Comparison of ENCODE assay signal across 8 cellular contexts in the genomic region with DNA sequence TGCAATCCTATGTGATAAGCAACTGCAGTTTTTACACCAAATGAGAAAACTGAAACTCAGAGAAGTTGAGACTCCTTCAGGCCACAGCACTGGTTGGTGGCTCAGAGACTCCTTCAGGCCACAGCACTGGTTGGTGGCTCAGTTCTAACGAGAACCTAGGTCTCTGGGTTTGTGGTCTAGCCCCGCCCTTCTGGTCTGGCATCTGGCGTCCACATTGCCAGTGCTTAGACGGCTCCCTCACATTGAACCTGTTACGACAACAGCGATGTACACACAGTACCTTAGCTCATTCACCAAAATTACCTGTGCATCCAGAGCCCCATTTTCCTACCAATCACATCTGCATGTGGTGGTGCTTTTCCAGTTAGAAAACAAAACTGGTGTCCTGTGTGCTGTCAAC.
DNase-seq lines count a peak whose midpoint lies in the region; ATAC-seq, FAIRE-seq and TF ChIP-seq lines count a peak whose summit lies in the region.

No MANE protein-coding gene starts in this region.

- 2% methylated on average over 6 of the region's 6 CpGs for WGBS in K562 (ENCODE audit: insufficient coverage, low coverage, missing lambda C conversion rate)
- WGBS in ovary, 3 donors: 88 to 92% (median 90%) methylated on average over 6 of the region's 6 CpGs
- WGBS in H9 (ENCODE audit: extremely low coverage, insufficient read length, low lambda C conversion rate): no CpG with 5 or more reads among the region's 6 CpGs

- H3K23ac ChIP-seq in H9 (ENCODE audit: insufficient read length, low read depth, low read length): no peak overlapping the region

- no peak overlapping the region for H3K4ac ChIP-seq in H9 (ENCODE audit: low read depth, low read length)

- H3K23me2 ChIP-seq in H9 (ENCODE audit: insufficient read length, low read depth, low read length, poor library complexity, severe bottlenecking): no peaks in the 10 kb centered on the region

- H3K27ac Mint-ChIP-seq in H9: no peak overlapping the region; a peak in 1 of 7 replicates

- in situ Hi-C loops in K562 (cut with MboI): no loop called here

- H3K9me1 ChIP-seq in K562 (ENCODE audit: control insufficient read depth, insufficient read depth, low read length): no peaks in the 10 kb centered on the region

- H3K4me3 Mint-ChIP-seq in H9: no peak overlapping the region

- peak overlapping the region; percentile 69 for H3K4me2 ChIP-seq in OCI-LY3 (ENCODE audit: low read length)
- no peak overlapping the region for H3K4me2 ChIP-seq in K562 (ENCODE audit: insufficient read depth, low read length)
- no peak overlapping the region for H3K4me2 ChIP-seq in H9 (ENCODE audit: insufficient read depth, insufficient read length, low read length)

- TF ChIP-seq EP300 in K562 (IDR thresholded peaks at IDR 0.05; ENCODE audit: low read length) (no peak), ovary (IDR thresholded peaks at IDR 0.05) (no peak)

- H4K5ac ChIP-seq in H9 (ENCODE audit: insufficient read length, low read depth, low read length): no peak overlapping the region

- no TSS peak for BruUV-seq in K562 (replicated peaks; lab: Mats Ljungman, UMichigan)

- peak; percentile 37 for FAIRE-seq in K562 (lab: Jason Lieb, UNC)

- no peak overlapping the region for H3K56ac ChIP-seq in H9 (ENCODE audit: insufficient read length, low read depth, low read length)

- H2BK20ac ChIP-seq in H9 (ENCODE audit: low read depth, low read length, poor library complexity, severe bottlenecking): no peak overlapping the region

- CTCF ChIA-PET in K562 (lab: Yijun Ruan, JAX; ENCODE audit: low intra/inter-chr PET ratio): interaction anchor here (0.6 kb wide), 1 partner anchor 602 kb away, joined by 3 read pairs; no protein-coding TSS in a partner anchor

- no peak overlapping the region for H2BK120ac ChIP-seq in H9 (ENCODE audit: low read depth, low read length, poor library complexity, severe bottlenecking)

- no peak overlapping the region for H2AK5ac ChIP-seq in H9 (ENCODE audit: insufficient read length, low read length)

- H3K36me3 ChIP-seq in OCI-LY3 (replicated peaks; ENCODE audit: low read depth, low read length) (no peaks in the 10 kb centered on the region), K562 (ENCODE audit: control insufficient read depth, insufficient read depth, low read length) (no peaks in the 10 kb centered on the region), ovary (no peaks in the 10 kb centered on the region)

- no peak overlapping the region for H4K8ac ChIP-seq in H9 (replicated peaks; ENCODE audit: insufficient read length, low read depth, low read length)

- H3K27me3 ChIP-seq in OCI-LY3 (ENCODE audit: low read depth, low read length) (peaks cover 12% of the 10 kb centered on the region; the same call in 1 of the 2 replicates), K562 (ENCODE audit: control insufficient read depth in 2 of 2, insufficient read depth in 2 of 2, low read length in 2 of 2) (peaks cover 21 to 56% of the 10 kb centered on the region in 2 experiments), ovary (no peaks in the 10 kb centered on the region), H9 (ENCODE audit: insufficient read depth, low read length) (no peaks in the 10 kb centered on the region)

- TF ChIP-seq CTCF in OCI-LY3 (IDR thresholded peaks at IDR 0.05; ENCODE audit: low read depth, low read length) (no peak), K562 (IDR thresholded peaks at IDR 0.05 in 2 of 3, conservative IDR thresholded peaks at IDR 0.05 in 1 of 3; ENCODE audit: insufficient read depth in 2 of 3, low read depth in 1 of 3, low read length in 3 of 3) (no peak), ovary (IDR thresholded peaks at IDR 0.05) (no peak), H9 (conservative IDR thresholded peaks at IDR 0.05) (no peak)

- H2AFZ ChIP-seq in OCI-LY3 (ENCODE audit: low read depth, low read length) (peak overlapping the region; percentile 49; the same call in 1 of the 2 replicates), K562 (ENCODE audit: low read depth, low read length) (peak overlapping the region; percentile 59; the same call in 1 of the 2 replicates), H9 (ENCODE audit: low read length) (no peak overlapping the region)

- DNase-seq in K562 (ENCODE audit: extremely low read depth in 1 of 4, low spot score in 3 of 4) (no peak), ovary (no peak), H9 (no peak), RKO (ENCODE audit: low spot score) (no peak)
- peak; percentile 30 to 45 for DNase-seq in stimulated activated CD8-positive, alpha-beta memory T cell treated with anti-CD3 and anti-CD28 coated beads, Interleukin-2, amount 100 ng/mL, for 48 hours (ENCODE audit: low read depth in 2 of 2)

- TF ChIP-seq POLR2A in K562 (conservative IDR thresholded peaks at IDR 0.05) (no peak), ovary (IDR thresholded peaks at IDR 0.05) (no peak)

- no peaks in the 10 kb centered on the region for H3K79me1 ChIP-seq in H9 (ENCODE audit: insufficient read depth, low read depth, low read length, poor library complexity, severe bottlenecking)

- H3K9ac ChIP-seq in OCI-LY3 (ENCODE audit: low read length): peak overlapping the region; percentile 2; the same call in 1 of the 2 replicates
- H3K9ac ChIP-seq in K562 (ENCODE audit: insufficient read depth in 1 of 2, low read depth in 2 of 2, low read length in 2 of 2): no peak overlapping the region
- no peak overlapping the region for H3K9ac ChIP-seq in H9 (ENCODE audit: extremely low read depth, insufficient read length, low read length)

- intact Hi-C loops in K562 (cut with micrococcal nuclease) (no loop called here), ovary (cut with DNase I) (no loop called here)

- H2BK15ac ChIP-seq in H9 (ENCODE audit: low read depth, low read length): no peak overlapping the region

- peak overlapping the region; percentile 28 for H3K4me3 ChIP-seq in OCI-LY3 (ENCODE audit: low read length)
- no peak overlapping the region for H3K4me3 ChIP-seq in K562
- H3K4me3 ChIP-seq in ovary: no peak overlapping the region

- peaks cover 36% of the 10 kb centered on the region for H3K4me1 ChIP-seq in OCI-LY3 (ENCODE audit: low read length)
- peaks cover under 1 to 7% of the 10 kb centered on the region in 2 experiments; a peak in 3 of 5 replicates for H3K4me1 ChIP-seq in K562 (replicated peaks in 1 of 2; ENCODE audit: control insufficient read depth in 2 of 2, insufficient read depth in 2 of 2, low read length in 2 of 2)
- peaks cover 1% of the 10 kb centered on the region for H3K4me1 ChIP-seq in ovary (ENCODE audit: insufficient read depth)
- no peaks in the 10 kb centered on the region; the same call in 1 of the 2 replicates for H3K4me1 ChIP-seq in H9 (ENCODE audit: insufficient read depth, low read length)

- H2BK12ac ChIP-seq in H9 (ENCODE audit: insufficient read length, low read depth, low read length): no peak overlapping the region

- peaks cover 0 to 5% (median 0%) of the 10 kb centered on the region in 3 experiments; a peak in 2 of 7 replicates for H3K36me3 Mint-ChIP-seq in H9 (ENCODE audit: insufficient read depth in 1 of 3, low read depth in 3 of 3)

- no peak overlapping the region for H3K18ac ChIP-seq in H9 (ENCODE audit: insufficient read length, low read depth, low read length)

- H4K20me1 ChIP-seq in OCI-LY3 (ENCODE audit: insufficient read depth, low read length) (no peaks in the 10 kb centered on the region), K562 (replicated peaks; ENCODE audit: control insufficient read depth, insufficient read depth, low read length) (no peaks in the 10 kb centered on the region), H9 (ENCODE audit: control insufficient read depth, insufficient read depth, insufficient read length) (no peaks in the 10 kb centered on the region)

- H3K79me2 ChIP-seq in OCI-LY3 (ENCODE audit: low read length) (no peaks in the 10 kb centered on the region), K562 (ENCODE audit: control insufficient read depth, insufficient read depth, low read length) (no peaks in the 10 kb centered on the region), H9 (ENCODE audit: insufficient read depth, low read length) (no peaks in the 10 kb centered on the region)

- no peak overlapping the region for H4K91ac ChIP-seq in H9 (ENCODE audit: insufficient read length, low read depth, low read length)

- H3K9me3 ChIP-seq in OCI-LY3 (ENCODE audit: insufficient read depth, low read length) (no peaks in the 10 kb centered on the region), K562 (replicated peaks; ENCODE audit: control insufficient read depth, insufficient read depth, low read depth, low read length) (no peaks in the 10 kb centered on the region), ovary (no peaks in the 10 kb centered on the region), H9 (ENCODE audit: control insufficient read depth, low read depth, low read length) (no peaks in the 10 kb centered on the region)

- H3K27me3 Mint-ChIP-seq in H9 (ENCODE audit: low read depth): no peaks in the 10 kb centered on the region

- no peak overlapping the region for H3T11ph ChIP-seq in H9 (ENCODE audit: low read length)

- POLR2A ChIA-PET in K562 (lab: Yijun Ruan, JAX): no interaction called here

- no peak for TF ChIP-seq RAD21 in K562 (CRISPR knock-in tag; conservative IDR thresholded peaks at IDR 0.05 in 1 of 2, IDR thresholded peaks at IDR 0.05 in 1 of 2)

- H2BK5ac ChIP-seq in H9 (ENCODE audit: insufficient read length, low read length): no peak overlapping the region

- H3K14ac ChIP-seq in H9 (ENCODE audit: insufficient read depth, low read length): no peak overlapping the region

- H3K27ac ChIP-seq in OCI-LY3 (ENCODE audit: low read length) (peak overlapping the region; percentile 52), K562 (ENCODE audit: extremely low read depth, low read depth, low read length) (peak overlapping the region; percentile 11; the same call in 1 of the 3 replicates), ovary (no peak overlapping the region), H9 (ENCODE audit: insufficient read length, low read depth, low read length) (no peak overlapping the region)

- H3K4me1 Mint-ChIP-seq in H9: peaks cover 26 to 28% of the 10 kb centered on the region in 2 experiments

- H3K9me3 Mint-ChIP-seq in H9: no peaks in the 10 kb centered on the region

- ATAC-seq in GM18498 (IDR thresholded peaks at IDR 0.05; ENCODE audit: unreplicated experiment): peak; percentile 42
- peak; percentile 27 for ATAC-seq in GM21737 (IDR thresholded peaks at IDR 0.05; ENCODE audit: unreplicated experiment)
- peak; percentile 37; the same call in 1 of the 3 replicates for ATAC-seq in K562

TF ChIP-seq in K562, 482 proteins besides CTCF, POLR2A, EP300 and RAD21 (continues in another document):
- TF ChIP-seq, protein P1, sequence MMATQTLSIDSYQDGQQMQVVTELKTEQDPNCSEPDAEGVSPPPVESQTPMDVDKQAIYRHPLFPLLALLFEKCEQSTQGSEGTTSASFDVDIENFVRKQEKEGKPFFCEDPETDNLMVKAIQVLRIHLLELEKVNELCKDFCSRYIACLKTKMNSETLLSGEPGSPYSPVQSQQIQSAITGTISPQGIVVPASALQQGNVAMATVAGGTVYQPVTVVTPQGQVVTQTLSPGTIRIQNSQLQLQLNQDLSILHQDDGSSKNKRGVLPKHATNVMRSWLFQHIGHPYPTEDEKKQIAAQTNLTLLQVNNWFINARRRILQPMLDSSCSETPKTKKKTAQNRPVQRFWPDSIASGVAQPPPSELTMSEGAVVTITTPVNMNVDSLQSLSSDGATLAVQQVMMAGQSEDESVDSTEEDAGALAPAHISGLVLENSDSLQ (IDR thresholded peaks at IDR 0.05): no peak
- TF ChIP-seq TSC22D4 (tag; IDR thresholded peaks at IDR 0.05): no peak

Comparison
In these comparisons a context has a peak if more than half of its experiments do, and no peak if none do; other contexts are left out.
1. H3K27ac ChIP-seq: peak in OCI-LY3 (single experiment) and K562 (single experiment); none in ovary (0 of 2) and H9 (single experiment).
2. DNase-seq: peak in stimulated activated CD8-positive, alpha-beta memory T cell treated with anti-CD3 and anti-CD28 coated beads, Interleukin-2, amount 100 ng/mL, for 48 hours (2 of 2); none in K562 (0 of 4), ovary (0 of 5), H9 (single experiment) and RKO (single experiment).
3. Peak in every context shown above with its lines, with median percentiles within 50 percentile points of each other: ATAC-seq.